20 cellular contexts compared by ENCODE assay signal in genomic region chr1:202320081-202320405, GRCh38.
"Had no signal": no experiment of that assay in that cellular context is flagged by ENCODE, and none has a peak within 500 bp of the region (broad histone marks: within the 10 kb centered on the region; RNA-seq: fewer than 3 reads in every experiment).

No MANE protein-coding gene starts in this region.

- DNase-seq: activated CD4-positive, alpha-beta T cell treated with anti-CD3 and anti-CD28 coated beads for 1 hour; activated CD4-positive, alpha-beta T cell treated with anti-CD3 and anti-CD28 coated beads, Interleukin-2, amount 10 ng/mL, durations not matched to agents 24 days and 14 days; activated CD4-positive, alpha-beta T cell treated with anti-CD3 and anti-CD28 coated beads, Interleukin-2, amount 50 U/mL, for 48 hours; activated naive CD4-positive, alpha-beta T cell; activated T-cell treated with anti-CD3 and anti-CD28 coated beads for 4 hours; activated T-cell treated with anti-CD3 and anti-CD28 coated beads, Interleukin-2, amount 50 U/mL, for 72 hours; aorta; caudate nucleus; Kasumi-1; KBM-7; NCI-H1105 treated with DMSO at 0.1 percent for 48 hours; NCI-H1436 treated with DMSO at 0.1 percent for 48 hours; NCI-H187; NCI-H2081; NCI-H446; NCI-H524; Peyer's patch; SHP77 treated with DMSO at 0.1 percent for 48 hours had no signal

- H3K4me3 ChIP-seq: breast epithelium, Peyer's patch had no signal

- H3K27ac ChIP-seq: breast epithelium, Peyer's patch had no signal

- ATAC-seq: WTC11 had no signal

- H3K36me3 ChIP-seq: breast epithelium, Peyer's patch had no signal

- H3K4me1 ChIP-seq: breast epithelium, Peyer's patch had no signal

- H3K9me3 ChIP-seq: breast epithelium, Peyer's patch had no signal

- H3K27me3 ChIP-seq: breast epithelium, Peyer's patch had no signal
